In genomic region chr7:73646785-73647724, GRCh38 we compare ENCODE assay signal across 15 cellular contexts. TPM values are rescaled to one million over a fixed set of nuclear protein-coding genes. Genes with fewer than 3 reads are reported as not detected.
DNase-seq lines count a peak whose midpoint lies in the region; ATAC-seq and TF ChIP-seq lines count a peak whose summit lies in the region.
"Had no signal": no experiment of that assay in that cellular context is flagged by ENCODE, and none has a peak within 500 bp of the region (broad histone marks: within the 10 kb centered on the region; RNA-seq: fewer than 3 reads in every experiment).

No MANE protein-coding gene starts in this region.

- H3K9ac ChIP-seq in BLaER1 treated with 17β-estradiol and CSF1 and Interleukin-3, amounts not matched to agents 10 nM and 100 nM: peak overlapping the region in 1 of 11 experiments; percentile 64; a peak in 1 of 22 replicates
- 0 out of 2 replicates have a peak overlapping the region, but pooled peaks have one; percentile 17 for H3K9ac ChIP-seq in HUES64 (ENCODE audit: low read depth, low read length)

- TF ChIP-seq CTCF in epithelial cell of proximal tubule (conservative IDR thresholded peaks at IDR 0.05; ENCODE audit: low read depth, low read length) (no peak), nephron progenitor cell (IDR thresholded peaks at IDR 0.05) (no peak)

- H3K4me3 ChIP-seq in BLaER1 treated with 17β-estradiol and CSF1 and Interleukin-3, amounts not matched to agents 10 nM and 100 nM: peak overlapping the region in 3 of 10 experiments; percentile 49 to 63 (median 56); a peak in 6 of 20 replicates
- H3K4me3 ChIP-seq in HUES64 (ENCODE audit: low read length) (peak overlapping the region; percentile 68), epithelial cell of proximal tubule (ENCODE audit: low read depth, low read length) (peak overlapping the region; percentile 16)

- no peak overlapping the region for H3K27ac Mint-ChIP-seq in nephron progenitor cell
- no peak overlapping the region for H3K27ac Mint-ChIP-seq in stimulated activated memory B cell treated with anti-CD40 and anti-IgM and Interleukin-4, amounts not matched to agents 10 μg/mL and 1 μg/mL and 100 μg/mL, for 72 hours
- H3K27ac Mint-ChIP-seq: activated B cell treated with CpG ODN at 0.5 μM for 24 hours had no signal

- peak overlapping the region; percentile 36 for H3K4me3 Mint-ChIP-seq in nephron progenitor cell
- no peak overlapping the region for H3K4me3 Mint-ChIP-seq in stimulated activated memory B cell treated with anti-CD40 and anti-IgM and Interleukin-4, amounts not matched to agents 10 μg/mL and 1 μg/mL and 100 μg/mL, for 72 hours

- peaks cover 0 to 31% (median 14%) of the 10 kb centered on the region in 10 experiments; a peak in 16 of 20 replicates for H3K4me1 ChIP-seq in BLaER1 treated with 17β-estradiol and CSF1 and Interleukin-3, amounts not matched to agents 10 nM and 100 nM
- H3K4me1 ChIP-seq in HUES64 (ENCODE audit: insufficient read depth, low read length): 0 out of 2 replicates have a peak, but pooled peaks cover 6% of the 10 kb centered on the region
- H3K4me1 ChIP-seq: gastrocnemius medialis had no signal

- no peak overlapping the region for H3K27ac ChIP-seq in BLaER1 treated with 17β-estradiol and CSF1 and Interleukin-3, amounts not matched to agents 10 nM and 100 nM
- H3K27ac ChIP-seq in HUES64 (ENCODE audit: low read depth, low read length): no peak overlapping the region
- H3K27ac ChIP-seq: C4-2B, gastrocnemius medialis, ovary had no signal

- DNase-seq in epithelial cell of proximal tubule (ENCODE audit: low read depth): no peak
- no peak for DNase-seq in nephron progenitor cell
- no peak for DNase-seq in mesenteric fat pad (ENCODE audit: low spot score)
- DNase-seq: activated B cell treated with CpG ODN at 0.5 μM for 24 hours, gastrocnemius medialis, GDM1, NCI-H187 treated with DMSO at 0.1 percent for 48 hours, NCI-H774 had no signal

- H3K4me1 Mint-ChIP-seq in nephron progenitor cell: peaks cover 17% of the 10 kb centered on the region
- H3K4me1 Mint-ChIP-seq in stimulated activated memory B cell treated with anti-CD40 and anti-IgM and Interleukin-4, amounts not matched to agents 10 μg/mL and 1 μg/mL and 100 μg/mL, for 72 hours: peaks cover 19% of the 10 kb centered on the region

- peaks cover 0 to 27% (median 11%) of the 10 kb centered on the region in 11 experiments; a peak in 11 of 22 replicates for H4K20me1 ChIP-seq in BLaER1 treated with 17β-estradiol and CSF1 and Interleukin-3, amounts not matched to agents 10 nM and 100 nM

- WGBS in HUES64: 47% methylated on average over 16 of the region's 16 CpGs

- H3K36me3 ChIP-seq in BLaER1 treated with 17β-estradiol and CSF1 and Interleukin-3, amounts not matched to agents 10 nM and 100 nM: no peaks in the 10 kb centered on the region
- H3K36me3 ChIP-seq in HUES64 (ENCODE audit: insufficient read depth, low read length): no peaks in the 10 kb centered on the region
- H3K36me3 ChIP-seq: gastrocnemius medialis, ovary had no signal

- no peak for ATAC-seq in stimulated activated memory B cell treated with anti-CD40 and anti-IgM and Interleukin-4, amounts not matched to agents 10 μg/mL and 1 μg/mL and 100 μg/mL, for 72 hours
- no peak for ATAC-seq in HG03442 (IDR thresholded peaks at IDR 0.05; ENCODE audit: unreplicated experiment)
- ATAC-seq in GM18858 (IDR thresholded peaks at IDR 0.05; ENCODE audit: unreplicated experiment): no peak

- no peaks in the 10 kb centered on the region for H3K36me3 Mint-ChIP-seq in nephron progenitor cell (ENCODE audit: low read depth)
- no peaks in the 10 kb centered on the region for H3K36me3 Mint-ChIP-seq in stimulated activated memory B cell treated with anti-CD40 and anti-IgM and Interleukin-4, amounts not matched to agents 10 μg/mL and 1 μg/mL and 100 μg/mL, for 72 hours

- H3K9me3 ChIP-seq in BLaER1 treated with 17β-estradiol and CSF1 and Interleukin-3, amounts not matched to agents 10 nM and 100 nM (replicated peaks in 1 of 11): peaks cover under 1 to 10% (median 3%) of the 10 kb centered on the region in 11 experiments; a peak in 18 of 22 replicates
- H3K9me3 ChIP-seq in HUES64 (ENCODE audit: insufficient read depth, low read depth, low read length): no peaks in the 10 kb centered on the region
- H3K9me3 ChIP-seq: gastrocnemius medialis, ovary had no signal

- H3K27me3 Mint-ChIP-seq in nephron progenitor cell (ENCODE audit: low read depth, poor library complexity): peaks cover 88% of the 10 kb centered on the region
- H3K27me3 Mint-ChIP-seq in stimulated activated memory B cell treated with anti-CD40 and anti-IgM and Interleukin-4, amounts not matched to agents 10 μg/mL and 1 μg/mL and 100 μg/mL, for 72 hours: peaks cover 72% of the 10 kb centered on the region

- peaks cover 43 to 80% (median 62%) of the 10 kb centered on the region in 11 experiments for H3K27me3 ChIP-seq in BLaER1 treated with 17β-estradiol and CSF1 and Interleukin-3, amounts not matched to agents 10 nM and 100 nM
- peaks cover 48% of the 10 kb centered on the region for H3K27me3 ChIP-seq in HUES64 (ENCODE audit: insufficient read depth, low read length)
- H3K27me3 ChIP-seq: ovary had no signal

- H3K4me2 ChIP-seq in BLaER1 treated with 17β-estradiol and CSF1 and Interleukin-3, amounts not matched to agents 10 nM and 100 nM: peak overlapping the region; percentile 66 to 89 (median 83); a peak in 18 of 22 replicates

- peaks cover under 1% of the 10 kb centered on the region for H3K9me3 Mint-ChIP-seq in nephron progenitor cell
- no peaks in the 10 kb centered on the region for H3K9me3 Mint-ChIP-seq in stimulated activated memory B cell treated with anti-CD40 and anti-IgM and Interleukin-4, amounts not matched to agents 10 μg/mL and 1 μg/mL and 100 μg/mL, for 72 hours
- H3K9me3 Mint-ChIP-seq: activated B cell treated with CpG ODN at 0.5 μM for 24 hours had no signal

RNA-seq across cellular contexts. Expression of gene VPS37D, which starts 20.6 kb away (rescaled TPM):
- polyA plus RNA-seq in HUES64 (2013, experiment 1 of 2): 2.5 TPM
- 3.6 TPM for polyA plus RNA-seq in HUES64 (2013, experiment 2 of 2)
- total RNA-seq in epithelial cell of proximal tubule: 4.1 and 12.2 TPM in 2 replicates
- 2.0 TPM for total RNA-seq in mesenteric fat pad

RNA-seq across cellular contexts. Expression of gene MLXIPL, which starts 22.7 kb away (rescaled TPM):
- 2.3 TPM for polyA plus RNA-seq in HUES64 (2013, experiment 1 of 2)
- 3.8 TPM for polyA plus RNA-seq in HUES64 (2013, experiment 2 of 2)
- total RNA-seq in epithelial cell of proximal tubule (not detected in 2 replicates), mesenteric fat pad (91.5 TPM)
- total RNA-seq: activated B cell treated with CpG ODN at 0.5 μM for 24 hours had no signal

RNA-seq across cellular contexts. Expression of gene DNAJC30, which starts 36.2 kb away (rescaled TPM):
- polyA plus RNA-seq in HUES64 (2013, experiment 1 of 2): 5.5 TPM
- 4.4 TPM for polyA plus RNA-seq in HUES64 (2013, experiment 2 of 2)
- 2.7 and 6.1 TPM in 2 replicates for total RNA-seq in epithelial cell of proximal tubule
- total RNA-seq in mesenteric fat pad: 11.7 TPM

RNA-seq across cellular contexts. Expression of gene BUD23, which starts 36.3 kb away (rescaled TPM):
- 64.4 TPM for polyA plus RNA-seq in HUES64 (2013, experiment 1 of 2)
- polyA plus RNA-seq in HUES64 (2013, experiment 2 of 2): 58.6 TPM
- total RNA-seq in epithelial cell of proximal tubule (65.2 and 87.1 TPM in 2 replicates), mesenteric fat pad (51.9 TPM)

Comparison
In these comparisons a context has a peak if more than half of its experiments do, and no peak if none do; other contexts are left out.
1. RNA of gene MLXIPL, which starts 22.7 kb away (total RNA-seq): 91.5 TPM in mesenteric fat pad (single experiment); not detected in epithelial cell of proximal tubule; every median in the first group is over 10 times any median in the second.